Comparison of ENCODE assay signal across 16 cellular contexts in the genomic region with DNA sequence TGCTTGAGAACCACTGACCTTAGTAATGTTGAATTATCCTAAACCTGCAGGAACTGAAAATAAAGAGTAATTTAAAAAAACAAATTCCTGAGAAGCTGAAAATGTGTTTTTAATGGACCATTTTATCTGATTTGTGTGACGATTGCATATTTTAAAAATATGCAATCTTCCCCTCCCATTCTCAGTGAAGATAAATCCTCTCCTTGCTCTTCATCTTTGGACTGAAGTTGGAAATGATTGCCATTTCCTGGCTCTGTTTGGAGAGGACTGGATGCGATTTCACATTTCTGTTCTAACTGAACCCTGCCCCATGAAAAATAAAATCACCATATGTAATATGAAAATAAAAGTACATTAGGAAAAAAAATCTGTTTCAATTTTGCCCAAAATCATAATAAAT.
DNase-seq lines count a peak whose midpoint lies in the region; TF ChIP-seq lines count a peak whose summit lies in the region.
"Had no signal": no experiment of that assay in that cellular context is flagged by ENCODE, and none has a peak within 500 bp of the region (broad histone marks: within the 10 kb centered on the region; RNA-seq: fewer than 3 reads in every experiment).

No MANE protein-coding gene starts in this region.

- H3K4me1 ChIP-seq in osteoblast (ENCODE audit: insufficient read depth, low read length): no peaks in the 10 kb centered on the region

- no peak overlapping the region for H3K4me2 ChIP-seq in osteoblast (ENCODE audit: insufficient read depth, low read length)

- H3K27me3 ChIP-seq in WERI-Rb-1 (ENCODE audit: insufficient read depth, low read depth, severe bottlenecking) (no peaks in the 10 kb centered on the region), osteoblast (ENCODE audit: insufficient read depth, low read length) (no peaks in the 10 kb centered on the region)

- H4K20me1 ChIP-seq in osteoblast (ENCODE audit: insufficient read depth, low read length): no peaks in the 10 kb centered on the region

- H3K9me3 Mint-ChIP-seq in mesothelial cell of epicardium: peaks cover 2% of the 10 kb centered on the region
- H3K9me3 Mint-ChIP-seq: CD4-positive, alpha-beta T cell had no signal

- TF ChIP-seq CTCF in AG10803 (conservative IDR thresholded peaks at IDR 0.05; ENCODE audit: low read length) (no peak), mesothelial cell of epicardium (IDR thresholded peaks at IDR 0.05; ENCODE audit: unreplicated experiment) (no peak), WERI-Rb-1 (IDR thresholded peaks at IDR 0.05; ENCODE audit: low read depth, low read length) (no peak), osteoblast (IDR thresholded peaks at IDR 0.05; ENCODE audit: extremely low read depth, low read depth, low read length) (no peak)

- H2AFZ ChIP-seq in osteoblast (ENCODE audit: low read length): no peak overlapping the region

- peak overlapping the region; percentile 60 for H3K27ac Mint-ChIP-seq in mesothelial cell of epicardium
- H3K27ac Mint-ChIP-seq: CD4-positive, alpha-beta T cell had no signal

- H3K4me3 ChIP-seq in AG10803 (ENCODE audit: low read length) (no peak overlapping the region), WERI-Rb-1 (ENCODE audit: low read depth, low read length) (no peak overlapping the region), osteoblast (ENCODE audit: insufficient read depth, low read length) (no peak overlapping the region)

- peaks cover 43% of the 10 kb centered on the region for H3K4me1 Mint-ChIP-seq in mesothelial cell of epicardium

- no peaks in the 10 kb centered on the region for H3K79me2 ChIP-seq in osteoblast (ENCODE audit: insufficient read depth, low read length)

- no peaks in the 10 kb centered on the region for H3K36me3 Mint-ChIP-seq in mesothelial cell of epicardium

- peak; percentile 73 for DNase-seq in AG10803 (ENCODE audit: low read depth)
- peak; percentile 48 for DNase-seq in EH (ENCODE audit: low read depth)
- DNase-seq in NCI-H69 (lab: John Stamatoyannopoulos, UW): peak; percentile 47
- DNase-seq in mesothelial cell of epicardium (ENCODE audit: low spot score in 2 of 2, unreplicated experiment in 2 of 2): no peak
- DNase-seq in WERI-Rb-1: no peak
- DNase-seq in osteoblast (ENCODE audit: insufficient read length, low spot score, missing footprints): no peak
- DNase-seq in kidney tubule cell (ENCODE audit: low spot score): no peak
- DNase-seq: C1 segment of cervical spinal cord; Calu3; CD4-positive, alpha-beta T cell; DMS 273 treated with DMSO at 0.1 percent for 48 hours; DMS79; EL; H7; IMR-90; KBM-7 had no signal

- H3K27me3 Mint-ChIP-seq in mesothelial cell of epicardium (ENCODE audit: low read depth): no peaks in the 10 kb centered on the region
- H3K27me3 Mint-ChIP-seq: CD4-positive, alpha-beta T cell had no signal

- no peak overlapping the region for H3K27ac ChIP-seq in WERI-Rb-1
- H3K27ac ChIP-seq in osteoblast (ENCODE audit: low read depth, low read length): no peak overlapping the region

- H3K4me3 Mint-ChIP-seq in mesothelial cell of epicardium: no peak overlapping the region
- H3K4me3 Mint-ChIP-seq: CD4-positive, alpha-beta T cell had no signal

- H3K9me3 ChIP-seq in WERI-Rb-1 (ENCODE audit: severe bottlenecking) (no peaks in the 10 kb centered on the region), osteoblast (ENCODE audit: low read depth, low read length) (no peaks in the 10 kb centered on the region)

- H3K36me3 ChIP-seq in WERI-Rb-1 (no peaks in the 10 kb centered on the region), osteoblast (ENCODE audit: insufficient read depth, low read length) (no peaks in the 10 kb centered on the region)

Comparison
In these comparisons a context has a peak if more than half of its experiments do, and no peak if none do; other contexts are left out.
1. DNase-seq: peak in AG10803 (single experiment), EH (single experiment) and NCI-H69 (single experiment); none in mesothelial cell of epicardium (0 of 2), WERI-Rb-1 (single experiment), osteoblast (single experiment) and kidney tubule cell (single experiment).